Comparison of ENCODE assay signal across 1 cellular context in the genomic region with DNA sequence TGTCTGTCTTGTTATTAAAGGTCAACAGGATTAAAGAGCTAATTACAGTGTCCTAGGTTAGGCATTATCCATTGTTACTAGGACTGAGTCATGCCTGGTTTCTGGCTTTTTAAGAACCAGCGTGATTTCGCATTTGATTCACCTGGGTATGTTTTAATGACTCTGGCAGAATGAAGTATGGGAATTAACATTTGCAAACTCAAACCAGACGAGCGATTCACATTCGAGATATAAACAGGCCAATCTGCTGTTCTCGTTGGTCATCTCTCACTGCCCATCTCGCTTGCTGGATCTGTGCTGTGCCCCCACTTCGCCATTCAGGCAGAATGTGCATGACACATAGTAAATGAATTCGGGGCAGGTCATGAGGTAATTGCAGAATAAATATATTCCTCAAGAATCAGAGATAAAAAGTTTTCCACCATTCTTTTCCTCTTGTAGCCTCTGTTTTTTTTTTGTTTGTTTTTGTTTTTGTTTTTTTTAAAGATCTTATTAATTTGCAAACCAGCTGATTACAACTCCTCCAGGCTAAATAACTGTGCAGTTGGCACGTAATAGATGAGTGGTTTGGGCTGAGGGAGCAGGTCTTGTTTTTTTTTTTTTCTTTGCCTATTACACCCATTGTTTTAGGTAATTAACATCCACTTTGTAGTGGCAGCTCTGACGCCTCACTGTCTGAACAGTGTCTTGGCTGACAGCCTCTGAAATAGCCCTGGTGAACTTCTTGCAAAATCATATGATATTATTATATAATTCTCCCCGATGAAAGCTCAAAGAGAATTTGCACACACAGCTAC.
TF ChIP-seq lines count a peak whose summit lies in the region.

No MANE protein-coding gene starts in this region.

TF ChIP-seq in HepG2, 621 proteins besides CTCF, POLR2A, EP300 and RAD21:
- TF ChIP-seq ZNF574 (CRISPR knock-in tag; IDR thresholded peaks at IDR 0.05) (no peak), TAF15 (IDR thresholded peaks at IDR 0.05; ENCODE audit: low read depth, low read length, poor library complexity, severe bottlenecking) (no peak), ZNF713 (CRISPR knock-in tag; IDR thresholded peaks at IDR 0.05) (no peak), SNAPC2 (CRISPR knock-in tag; IDR thresholded peaks at IDR 0.05) (no peak), ZUFSP (CRISPR knock-in tag; IDR thresholded peaks at IDR 0.05; ENCODE audit: borderline replicate concordance) (no peak), HHEX (CRISPR knock-in tag; IDR thresholded peaks at IDR 0.05) (no peak), SP140L (CRISPR knock-in tag; IDR thresholded peaks at IDR 0.05; ENCODE audit: borderline replicate concordance) (no peak), NFE2L2 (IDR thresholded peaks at IDR 0.05; ENCODE audit: low read length) (no peak), ZNF550 (CRISPR knock-in tag; IDR thresholded peaks at IDR 0.05; ENCODE audit: borderline replicate concordance) (no peak), HIVEP1 (CRISPR knock-in tag; IDR thresholded peaks at IDR 0.05) (no peak)
